In genomic region chr11:122781378-122782040, GRCh38 we compare ENCODE assay signal across 8 cellular contexts. TPM values are rescaled to one million over a fixed set of nuclear protein-coding genes. Genes with fewer than 3 reads are reported as not detected.
DNase-seq lines count a peak whose midpoint lies in the region; ATAC-seq and TF ChIP-seq lines count a peak whose summit lies in the region.

No MANE protein-coding gene starts in this region.

- H3K4me2 ChIP-seq in MM.1S (ENCODE audit: low read depth, low read length), result no peak overlapping the region

- H2AFZ ChIP-seq in MM.1S (ENCODE audit: low read length), result no peak overlapping the region

- CTCF ChIA-PET in Calu3 (lab: Charles Lee), result interaction anchor here (0.9 to 2.5 kb wide), 7 partner anchors 10 to 153 kb away, joined by 3 to 21 read pairs (median 4); partner anchors contain the start of gene UBASH3B
- CTCF ChIA-PET in activated naive CD4-positive, alpha-beta T cell treated with anti-CD3 and anti-CD28 coated beads, Interleukin-2, amount 10 ng/mL, durations not matched to agents 7 days and 5 days (lab: Charles Lee), result interaction anchor here (0.7 to 7.4 kb wide), 22 partner anchors 10 to 273 kb away, joined by 3 to 74 read pairs (median 6); partner anchors contain the start of gene UBASH3B

- H3K27me3 ChIP-seq in MM.1S (replicated peaks; ENCODE audit: insufficient read depth, low read length), result no peaks in the 10 kb centered on the region
- H3K27me3 ChIP-seq in upper lobe of right lung, result no peaks in the 10 kb centered on the region

- H3K4me3 ChIP-seq in MM.1S (ENCODE audit: low read length) (no peak overlapping the region), SK-N-MC (no peak overlapping the region), upper lobe of right lung (peak overlapping the region; percentile 35)

- H3K27me3 Mint-ChIP-seq in Calu3 (ENCODE audit: unreplicated experiment) (no peaks in the 10 kb centered on the region), glutamatergic neuron (ENCODE audit: unreplicated experiment) (peaks cover 4% of the 10 kb centered on the region)
- no peaks in the 10 kb centered on the region for H3K27me3 Mint-ChIP-seq in activated naive CD4-positive, alpha-beta T cell treated with anti-CD3 and anti-CD28 coated beads, Interleukin-2, amount 10 ng/mL, durations not matched to agents 7 days and 5 days

- no peaks in the 10 kb centered on the region for H3K79me2 ChIP-seq in MM.1S (ENCODE audit: low read length)

- TF ChIP-seq CTCF in Calu3 (IDR thresholded peaks at IDR 0.05; ENCODE audit: unreplicated experiment), result peak; percentile 60
- TF ChIP-seq CTCF in MM.1S (IDR thresholded peaks at IDR 0.05; ENCODE audit: low read length), result peak; percentile 90
- TF ChIP-seq CTCF in glutamatergic neuron (IDR thresholded peaks at IDR 0.05; ENCODE audit: partially characterized antibody, unreplicated experiment), result peak; percentile 95
- peak; percentile 98 for TF ChIP-seq CTCF in upper lobe of right lung (IDR thresholded peaks at IDR 0.05)

- ATAC-seq in GM21619 (IDR thresholded peaks at IDR 0.05; ENCODE audit: unreplicated experiment) (peak; percentile 92), upper lobe of right lung (peak; percentile 93)

- H4K20me1 ChIP-seq in MM.1S (ENCODE audit: insufficient read depth, low read length), result no peaks in the 10 kb centered on the region

- no TSS peak for BruUV-seq in Calu3 (replicated peaks; lab: Mats Ljungman, UMichigan)

- H3K4me1 ChIP-seq in MM.1S (ENCODE audit: low read length), result no peaks in the 10 kb centered on the region
- peaks cover 18% of the 10 kb centered on the region for H3K4me1 ChIP-seq in upper lobe of right lung

- no peak overlapping the region for H3K27ac ChIP-seq in MM.1S (ENCODE audit: low read length)
- no peak overlapping the region for H3K27ac ChIP-seq in SK-N-MC
- peak overlapping the region; percentile 59 for H3K27ac ChIP-seq in upper lobe of right lung

- no peak overlapping the region for H3K4me3 Mint-ChIP-seq in Calu3 (ENCODE audit: low read depth, unreplicated experiment)
- H3K4me3 Mint-ChIP-seq in activated naive CD4-positive, alpha-beta T cell treated with anti-CD3 and anti-CD28 coated beads, Interleukin-2, amount 10 ng/mL, durations not matched to agents 7 days and 5 days, result no peak overlapping the region
- H3K4me3 Mint-ChIP-seq in glutamatergic neuron (ENCODE audit: unreplicated experiment), result no peak overlapping the region

- no peak overlapping the region for H3K27ac Mint-ChIP-seq in Calu3 (ENCODE audit: unreplicated experiment)
- no peak overlapping the region for H3K27ac Mint-ChIP-seq in activated naive CD4-positive, alpha-beta T cell treated with anti-CD3 and anti-CD28 coated beads, Interleukin-2, amount 10 ng/mL, durations not matched to agents 7 days and 5 days
- peak overlapping the region; percentile 29 for H3K27ac Mint-ChIP-seq in glutamatergic neuron (ENCODE audit: unreplicated experiment)

- H3K36me3 ChIP-seq in MM.1S (replicated peaks; ENCODE audit: insufficient read depth, low read length), result no peaks in the 10 kb centered on the region
- no peaks in the 10 kb centered on the region for H3K36me3 ChIP-seq in SK-N-MC (ENCODE audit: insufficient read depth, low read length)
- peaks cover 4% of the 10 kb centered on the region for H3K36me3 ChIP-seq in upper lobe of right lung

- H3K9me3 ChIP-seq in MM.1S (replicated peaks; ENCODE audit: insufficient read depth, low read length) (no peaks in the 10 kb centered on the region), SK-N-MC (ENCODE audit: low read depth, low read length) (no peaks in the 10 kb centered on the region), upper lobe of right lung (no peaks in the 10 kb centered on the region)

- H3K9ac ChIP-seq in MM.1S (ENCODE audit: low read length) (no peak overlapping the region), SK-N-MC (ENCODE audit: insufficient read length) (no peak overlapping the region)

- H3K36me3 Mint-ChIP-seq in Calu3 (ENCODE audit: insufficient read depth, unreplicated experiment) (peaks cover 39% of the 10 kb centered on the region), glutamatergic neuron (ENCODE audit: unreplicated experiment) (no peaks in the 10 kb centered on the region)
- peaks cover 3% of the 10 kb centered on the region for H3K36me3 Mint-ChIP-seq in activated naive CD4-positive, alpha-beta T cell treated with anti-CD3 and anti-CD28 coated beads, Interleukin-2, amount 10 ng/mL, durations not matched to agents 7 days and 5 days

- H3F3A ChIP-seq in MM.1S (ENCODE audit: insufficient read depth, low read length), result no peaks in the 10 kb centered on the region

- H3K9me3 Mint-ChIP-seq in Calu3 (ENCODE audit: low read depth, unreplicated experiment), result no peaks in the 10 kb centered on the region
- no peaks in the 10 kb centered on the region for H3K9me3 Mint-ChIP-seq in activated naive CD4-positive, alpha-beta T cell treated with anti-CD3 and anti-CD28 coated beads, Interleukin-2, amount 10 ng/mL, durations not matched to agents 7 days and 5 days
- no peaks in the 10 kb centered on the region for H3K9me3 Mint-ChIP-seq in glutamatergic neuron (ENCODE audit: unreplicated experiment)

- no peaks in the 10 kb centered on the region for H3K9me2 ChIP-seq in MM.1S (replicated peaks; ENCODE audit: insufficient read depth, low read length)

- intact Hi-C loops in Calu3 (cut with micrococcal nuclease; ENCODE audit: unreplicated experiment) (loop anchor here (1.0 kb wide), 2 partner anchors 148 to 152 kb away; no protein-coding TSS in a partner anchor), upper lobe of right lung (cut with DNase I) (no loop called here)

- DNase-seq in Calu3 (peak; percentile 82), MM.1S (peak; percentile 66), SK-N-MC (ENCODE audit: low read depth, low spot score) (peak; percentile 6), glutamatergic neuron (peak; percentile 92), pons (ENCODE audit: low spot score) (peak; percentile 91), upper lobe of right lung (peak; percentile 91)
- peak; percentile 80 for DNase-seq in activated naive CD4-positive, alpha-beta T cell treated with anti-CD3 and anti-CD28 coated beads, Interleukin-2, amount 10 ng/mL, durations not matched to agents 7 days and 5 days

- H3K4me1 Mint-ChIP-seq in Calu3 (ENCODE audit: low read depth, unreplicated experiment) (peaks cover 28% of the 10 kb centered on the region), glutamatergic neuron (ENCODE audit: low read depth, unreplicated experiment) (peaks cover 35% of the 10 kb centered on the region)
- peaks cover 3% of the 10 kb centered on the region for H3K4me1 Mint-ChIP-seq in activated naive CD4-positive, alpha-beta T cell treated with anti-CD3 and anti-CD28 coated beads, Interleukin-2, amount 10 ng/mL, durations not matched to agents 7 days and 5 days

RNA-seq across cellular contexts. Expression of gene CRTAM, which starts 56.8 kb away (rescaled TPM):
- not detected in 2 replicates for total RNA-seq in Calu3 (2022)
- not detected for total RNA-seq in glutamatergic neuron (ENCODE audit: unreplicated experiment)
- 8.5 TPM for total RNA-seq in upper lobe of right lung

Comparison
In these comparisons a context has a peak if more than half of its experiments do, and no peak if none do; other contexts are left out.
1. DNase-seq: peak in every context shown above with its lines; median percentile 92 in glutamatergic neuron; 91 in pons; 91 in upper lobe of right lung; 82 in Calu3; 80 in activated naive CD4-positive, alpha-beta T cell treated with anti-CD3 and anti-CD28 coated beads, Interleukin-2, amount 10 ng/mL, durations not matched to agents 7 days and 5 days; 66 in MM.1S; 6 in SK-N-MC.